Comparison of ENCODE assay signal across 14 cellular contexts in genomic region chr17:16979237-16979823, GRCh38. TPM values are rescaled to one million over a fixed set of nuclear protein-coding genes. Genes with fewer than 3 reads are reported as not detected.
DNase-seq lines count a peak whose midpoint lies in the region; ATAC-seq, FAIRE-seq and TF ChIP-seq lines count a peak whose summit lies in the region.
"Not testable (repeated sequence)": the region's sequence is repeated elsewhere in the genome, so short reads cannot be mapped to it uniquely, and the experiment has no call there.
"Had no signal": no experiment of that assay in that cellular context is flagged by ENCODE, and none has a peak within 500 bp of the region (broad histone marks: within the 10 kb centered on the region; RNA-seq: fewer than 3 reads in every experiment).

No MANE protein-coding gene starts in this region.

- H3K4me2 ChIP-seq in DND-41 (ENCODE audit: insufficient read depth, low read length), result not testable (repeated sequence)
- H3K4me2 ChIP-seq in KMS-11, result peak overlapping the region; percentile 48; the same call in 1 of the 2 replicates
- H3K4me2 ChIP-seq in OCI-LY3 (ENCODE audit: low read length), result peak overlapping the region; percentile 86; the same call in 1 of the 2 replicates

- H3K4me1 ChIP-seq in DND-41 (ENCODE audit: insufficient read depth, low read length) (peaks cover 52% of the 10 kb centered on the region), KMS-11 (ENCODE audit: low read depth, poor library complexity, severe bottlenecking) (peaks cover 73% of the 10 kb centered on the region), OCI-LY3 (ENCODE audit: low read length) (peaks cover 95% of the 10 kb centered on the region)

- not testable (repeated sequence) for DNase-seq in DND-41; GM12891 (ENCODE audit: insufficient read length, low spot score); mesothelial cell of epicardium (ENCODE audit: low spot score in 2 of 2, unreplicated experiment in 2 of 2)
- peak; percentile 57 for DNase-seq in HCEC 1CT
- peak; percentile 21 for DNase-seq in activated CD8-positive, alpha-beta memory T cell treated with anti-CD3 and anti-CD28 coated beads for 24 hours

- H3K36me3 Mint-ChIP-seq in mesothelial cell of epicardium, result not testable (repeated sequence)
- peaks cover 18% of the 10 kb centered on the region for H3K36me3 Mint-ChIP-seq in stimulated activated memory B cell treated with anti-CD40 and anti-IgM and Interleukin-4, amounts not matched to agents 10 μg/mL and 1 μg/mL and 100 μg/mL, for 72 hours

- not testable (repeated sequence) for H3K79me2 ChIP-seq in DND-41 (ENCODE audit: insufficient read depth, low read length); KMS-11 (ENCODE audit: insufficient read depth, low read depth); OCI-LY3 (ENCODE audit: low read length)

- H4K20me1 ChIP-seq in DND-41 (ENCODE audit: insufficient read depth, low read length); KMS-11 (ENCODE audit: insufficient read depth); OCI-LY3 (ENCODE audit: insufficient read depth, low read length): not testable (repeated sequence)

- not testable (repeated sequence) for TF ChIP-seq CTCF in DND-41 (IDR thresholded peaks at IDR 0.05; ENCODE audit: borderline replicate concordance, extremely low read depth, low read length, poor library complexity, severe bottlenecking); KMS-11 (conservative IDR thresholded peaks at IDR 0.05; ENCODE audit: low read depth, low read length); OCI-LY3 (IDR thresholded peaks at IDR 0.05; ENCODE audit: low read depth, low read length); mesothelial cell of epicardium (IDR thresholded peaks at IDR 0.05; ENCODE audit: unreplicated experiment)

- H3K27ac Mint-ChIP-seq in mesothelial cell of epicardium, result peak overlapping the region; percentile 1
- H3K27ac Mint-ChIP-seq in stimulated activated memory B cell treated with anti-CD40 and anti-IgM and Interleukin-4, amounts not matched to agents 10 μg/mL and 1 μg/mL and 100 μg/mL, for 72 hours, result peak overlapping the region; percentile 98

- not testable (repeated sequence) for H3K4me3 Mint-ChIP-seq in mesothelial cell of epicardium
- H3K4me3 Mint-ChIP-seq in stimulated activated memory B cell treated with anti-CD40 and anti-IgM and Interleukin-4, amounts not matched to agents 10 μg/mL and 1 μg/mL and 100 μg/mL, for 72 hours, result peak overlapping the region; percentile 83

- peak overlapping the region; percentile 61 for H3K27ac ChIP-seq in DND-41 (ENCODE audit: low read length)
- peak overlapping the region; percentile 74 for H3K27ac ChIP-seq in KMS-11
- H3K27ac ChIP-seq in OCI-LY3 (ENCODE audit: low read length), result peak overlapping the region; percentile 99

- not testable (repeated sequence) for H3K36me3 ChIP-seq in DND-41 (ENCODE audit: insufficient read depth, low read length); KMS-11 (ENCODE audit: insufficient read depth); OCI-LY3 (replicated peaks; ENCODE audit: low read depth, low read length)

- TF ChIP-seq POLR2A in GM12891 (IDR thresholded peaks at IDR 0.05; ENCODE audit: low read depth, low read length), result not testable (repeated sequence)

- H3K27me3 Mint-ChIP-seq in mesothelial cell of epicardium (ENCODE audit: low read depth); stimulated activated memory B cell treated with anti-CD40 and anti-IgM and Interleukin-4, amounts not matched to agents 10 μg/mL and 1 μg/mL and 100 μg/mL, for 72 hours: not testable (repeated sequence)

- H3K9me3 Mint-ChIP-seq in mesothelial cell of epicardium; stimulated activated memory B cell treated with anti-CD40 and anti-IgM and Interleukin-4, amounts not matched to agents 10 μg/mL and 1 μg/mL and 100 μg/mL, for 72 hours: not testable (repeated sequence)

- not testable (repeated sequence) for ATAC-seq in DND-41 (ENCODE audit: insufficient read depth, low read depth); stimulated activated memory B cell treated with anti-CD40 and anti-IgM and Interleukin-4, amounts not matched to agents 10 μg/mL and 1 μg/mL and 100 μg/mL, for 72 hours

- peaks cover 16% of the 10 kb centered on the region for H3K4me1 Mint-ChIP-seq in mesothelial cell of epicardium
- H3K4me1 Mint-ChIP-seq in stimulated activated memory B cell treated with anti-CD40 and anti-IgM and Interleukin-4, amounts not matched to agents 10 μg/mL and 1 μg/mL and 100 μg/mL, for 72 hours, result peaks cover 88% of the 10 kb centered on the region

- not testable (repeated sequence) for H3K9me3 ChIP-seq in DND-41 (ENCODE audit: insufficient read depth, low read length, severe bottlenecking); OCI-LY3 (ENCODE audit: insufficient read depth, low read length)

- peak; percentile 79 for FAIRE-seq in GM12891 (lab: Jason Lieb, UNC)

- H3K4me3 ChIP-seq in DND-41 (ENCODE audit: low read depth in 1 of 2, low read length in 2 of 2); KMS-11 (IDR thresholded peaks at IDR 0.05; ENCODE audit: insufficient read depth, low read depth, low read length); OCI-LY3 (ENCODE audit: low read length): not testable (repeated sequence)

- H3K27me3 ChIP-seq in DND-41 (ENCODE audit: insufficient read depth, low read length, poor library complexity); KMS-11 (ENCODE audit: insufficient read depth, low read depth); OCI-LY3 (ENCODE audit: low read depth, low read length): not testable (repeated sequence)

- not testable (repeated sequence) for H2AFZ ChIP-seq in DND-41 (ENCODE audit: low read depth, low read length); KMS-11 (ENCODE audit: low read depth); OCI-LY3 (ENCODE audit: low read depth, low read length)

- not testable (repeated sequence) for H3K9ac ChIP-seq in DND-41 (ENCODE audit: low read depth, low read length); KMS-11
- H3K9ac ChIP-seq in OCI-LY3 (ENCODE audit: low read length), result peak overlapping the region; percentile 86; the same call in 1 of the 2 replicates

RNA-seq across cellular contexts. Expression of gene TNFRSF13B, which starts 7.4 kb away (rescaled TPM):
- 125 TPM for polyA plus RNA-seq in GM12891 (2012; ENCODE audit: low read depth, missing spikeins)
- total RNA-seq in mesothelial cell of epicardium, result not detected in 3 replicates
- total RNA-seq: Caco-2; CD8-positive, alpha-beta T cell; GM23248; M059J; T-helper 1 cell treated with Interleukin-12 subunit alpha and Interleukin-12 subunit beta and Interleukin-4 antibody, amounts not matched to agents 30 ng/mL and 1 ng/mL, for 36 hours had no signal
- polyA plus RNA-seq: AG04450, GM23248 had no signal
